8 cellular contexts compared by ENCODE assay signal in the genomic region with DNA sequence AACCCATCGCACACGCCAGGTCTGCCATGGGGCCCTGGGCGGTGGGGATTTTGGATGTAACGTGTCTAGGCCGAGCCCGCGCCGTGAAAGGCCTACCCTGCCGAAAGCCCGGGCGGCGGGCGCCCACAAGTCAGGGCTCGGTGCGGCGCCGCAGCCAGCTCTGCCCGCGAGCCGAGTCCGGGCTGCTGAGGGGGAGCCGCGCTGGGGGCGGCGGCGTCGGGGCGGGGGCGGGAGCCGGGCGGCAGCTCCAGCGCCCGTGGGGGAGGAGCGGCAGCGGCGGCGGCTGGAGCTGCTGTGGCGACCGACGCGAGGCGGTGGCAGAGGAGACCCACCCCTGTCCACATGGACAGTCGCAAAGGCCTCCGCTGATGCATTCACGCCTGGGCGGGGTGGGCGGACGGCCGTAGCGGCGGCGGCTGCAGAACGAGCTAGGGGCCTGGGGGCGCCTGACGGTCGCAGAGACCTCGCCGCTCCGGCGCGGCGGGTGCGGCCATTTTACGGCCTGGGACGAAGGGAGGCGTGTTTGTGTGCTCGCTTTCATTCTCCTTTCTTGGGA. TPM values are rescaled to one million over a fixed set of nuclear protein-coding genes. Genes with fewer than 3 reads are reported as not detected.
A peak's percentile ranks its signal among the peaks of the same experiment; 100 is the strongest.
DNase-seq lines count a peak whose midpoint lies in the region; ATAC-seq and TF ChIP-seq lines count a peak whose summit lies in the region.

A gene with protein sequence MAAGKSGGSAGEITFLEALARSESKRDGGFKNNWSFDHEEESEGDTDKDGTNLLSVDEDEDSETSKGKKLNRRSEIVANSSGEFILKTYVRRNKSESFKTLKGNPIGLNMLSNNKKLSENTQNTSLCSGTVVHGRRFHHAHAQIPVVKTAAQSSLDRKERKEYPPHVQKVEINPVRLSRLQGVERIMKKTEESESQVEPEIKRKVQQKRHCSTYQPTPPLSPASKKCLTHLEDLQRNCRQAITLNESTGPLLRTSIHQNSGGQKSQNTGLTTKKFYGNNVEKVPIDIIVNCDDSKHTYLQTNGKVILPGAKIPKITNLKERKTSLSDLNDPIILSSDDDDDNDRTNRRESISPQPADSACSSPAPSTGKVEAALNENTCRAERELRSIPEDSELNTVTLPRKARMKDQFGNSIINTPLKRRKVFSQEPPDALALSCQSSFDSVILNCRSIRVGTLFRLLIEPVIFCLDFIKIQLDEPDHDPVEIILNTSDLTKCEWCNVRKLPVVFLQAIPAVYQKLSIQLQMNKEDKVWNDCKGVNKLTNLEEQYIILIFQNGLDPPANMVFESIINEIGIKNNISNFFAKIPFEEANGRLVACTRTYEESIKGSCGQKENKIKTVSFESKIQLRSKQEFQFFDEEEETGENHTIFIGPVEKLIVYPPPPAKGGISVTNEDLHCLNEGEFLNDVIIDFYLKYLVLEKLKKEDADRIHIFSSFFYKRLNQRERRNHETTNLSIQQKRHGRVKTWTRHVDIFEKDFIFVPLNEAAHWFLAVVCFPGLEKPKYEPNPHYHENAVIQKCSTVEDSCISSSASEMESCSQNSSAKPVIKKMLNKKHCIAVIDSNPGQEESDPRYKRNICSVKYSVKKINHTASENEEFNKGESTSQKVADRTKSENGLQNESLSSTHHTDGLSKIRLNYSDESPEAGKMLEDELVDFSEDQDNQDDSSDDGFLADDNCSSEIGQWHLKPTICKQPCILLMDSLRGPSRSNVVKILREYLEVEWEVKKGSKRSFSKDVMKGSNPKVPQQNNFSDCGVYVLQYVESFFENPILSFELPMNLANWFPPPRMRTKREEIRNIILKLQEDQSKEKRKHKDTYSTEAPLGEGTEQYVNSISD (plus strand): TSS at position 273 of the 556 bp plus-strand sequence. CDS start 645 bp downstream, outside the sequence.

- H3K4me3 ChIP-seq in GM12865 (ENCODE audit: low read depth, low read length) (peak within 1 kb of the TSS; percentile 90), urinary bladder (ENCODE audit: low read depth, low read length) (peak within 1 kb of the TSS; percentile 73)

- no peak for TF ChIP-seq CTCF in GM12865 (IDR thresholded peaks at IDR 0.05; ENCODE audit: insufficient read depth, low read depth, low read length, missing control alignments)

- H3K4me1 ChIP-seq in urinary bladder (ENCODE audit: insufficient read depth), result no peaks in the 10 kb centered on the region

- POLR2A ChIA-PET in HEK293T (lab: Yijun Ruan, JAX), result interaction anchor here (0.6 to 3.2 kb wide), 15 partner anchors 10 to 319 kb away, joined by 3 to 18 read pairs (median 5); partner anchors contain the start of genes FILIP1 and TMEM30A

- intact Hi-C loops in left ventricle myocardium superior (cut with micrococcal nuclease), result no loop called here

- CTCF ChIA-PET in HEK293T (lab: Yijun Ruan, JAX), result no interaction called here

- peak; percentile 95 for ATAC-seq in left ventricle myocardium superior

- DNase-seq in GM12865 (ENCODE audit: low read depth) (peak; percentile 87), HEK293T (ENCODE audit: extremely low spot score) (peak; percentile 66), MV-4-11 (lab: John Stamatoyannopoulos, UW) (peak; percentile 39), T-helper 2 cell (peak; percentile 54 to 88 (median 69)), amygdala (lab: John Stamatoyannopoulos, UW) (peak in 54 of 56 donors; percentile 6 to 92 (median 71)), left ventricle myocardium superior (peak; percentile 91), pulmonary artery endothelial cell (ENCODE audit: low read depth, low spot score) (peak; percentile 39)

- H3K27ac ChIP-seq in urinary bladder (ENCODE audit: low read depth), result peak within 1 kb of the TSS; percentile 100

- no peaks in the 10 kb centered on the region for H3K36me3 ChIP-seq in urinary bladder (ENCODE audit: insufficient read depth)

- WGBS in urinary bladder, result under 1% methylated on average over 67 of the region's 67 CpGs

TF ChIP-seq in HEK293T, 16 proteins besides CTCF, POLR2A, EP300 and RAD21:
- TF ChIP-seq ELF4 (IDR thresholded peaks at IDR 0.05) (no peak), TARDBP (IDR thresholded peaks at IDR 0.05) (no peak), FOXM1 (IDR thresholded peaks at IDR 0.05; ENCODE audit: borderline replicate concordance) (0 out of 2 replicates have a peak, but pooled peaks have one; percentile 33), SUZ12 (IDR thresholded peaks at IDR 0.05) (no peak)

RNA-seq across cellular contexts. Expression of the gene that starts here (rescaled TPM):
- total RNA-seq in left ventricle myocardium superior, result 57.7 TPM
- total RNA-seq in pulmonary artery endothelial cell, result 50.3 and 56.0 TPM in 2 replicates
- 347 TPM for total RNA-seq in urinary bladder
- polyA plus RNA-seq in urinary bladder, result 44.2 TPM

Comparison
In these comparisons a context has a peak if more than half of its experiments do, and no peak if none do; other contexts are left out.
1. Peak in every context shown above with its lines: DNase-seq, ATAC-seq, H3K4me3 ChIP-seq and H3K27ac ChIP-seq.
2. DNase-seq: peak in every context shown above with its lines; median percentile 91 in left ventricle myocardium superior; 87 in GM12865; 71 in amygdala; 69 in T-helper 2 cell; 66 in HEK293T; 39 in MV-4-11; 39 in pulmonary artery endothelial cell.